In genomic region chr19:11324079-11324661, GRCh38 we compare ENCODE assay signal across 8 cellular contexts. TPM values are rescaled to one million over a fixed set of nuclear protein-coding genes. Genes with fewer than 3 reads are reported as not detected.
A peak's percentile ranks its signal among the peaks of the same experiment; 100 is the strongest.
DNase-seq lines count a peak whose midpoint lies in the region; ATAC-seq and TF ChIP-seq lines count a peak whose summit lies in the region.

No MANE protein-coding gene starts in this region.

- H3K4me2 ChIP-seq in DND-41 (ENCODE audit: insufficient read depth, low read length): peak overlapping the region; percentile 53

- H3K9me3 ChIP-seq in DND-41 (ENCODE audit: insufficient read depth, low read length, severe bottlenecking): no peaks in the 10 kb centered on the region

- no peak for TF ChIP-seq CTCF in DND-41 (IDR thresholded peaks at IDR 0.05; ENCODE audit: borderline replicate concordance, extremely low read depth, low read length, poor library complexity, severe bottlenecking)

- H3K4me3 Mint-ChIP-seq in immature natural killer cell: peak overlapping the region; percentile 68 to 76 (median 74)

- H3K27ac ChIP-seq in DND-41 (ENCODE audit: low read length): peak overlapping the region; percentile 99

- no peaks in the 10 kb centered on the region for H3K79me2 ChIP-seq in DND-41 (ENCODE audit: insufficient read depth, low read length)

- H3K4me3 ChIP-seq in DND-41 (ENCODE audit: low read depth in 1 of 2, low read length in 2 of 2): peak overlapping the region in 1 of 2 experiments; percentile 32; a peak in 2 of 4 replicates

- peak; percentile 85 for ATAC-seq in DND-41 (ENCODE audit: insufficient read depth, low read depth)
- peak; percentile 54 for ATAC-seq in HG03108 (IDR thresholded peaks at IDR 0.05; ENCODE audit: unreplicated experiment)
- ATAC-seq in HG03457 (IDR thresholded peaks at IDR 0.05; ENCODE audit: unreplicated experiment): no peak

- H3K4me1 Mint-ChIP-seq in immature natural killer cell: peaks cover 28 to 35% of the 10 kb centered on the region in 2 donors

- no peaks in the 10 kb centered on the region for H4K20me1 ChIP-seq in DND-41 (ENCODE audit: insufficient read depth, low read length)

- H3K36me3 ChIP-seq in DND-41 (ENCODE audit: insufficient read depth, low read length): peaks cover 22% of the 10 kb centered on the region

- peak overlapping the region; percentile 85 to 94 (median 92) for H3K27ac Mint-ChIP-seq in immature natural killer cell

- H3K27me3 ChIP-seq in DND-41 (ENCODE audit: insufficient read depth, low read length, poor library complexity): no peaks in the 10 kb centered on the region

- peaks cover 4% of the 10 kb centered on the region in 3 donors for H3K27me3 Mint-ChIP-seq in immature natural killer cell (ENCODE audit: low read depth in 3 of 3)

- DNase-seq in DND-41: peak; percentile 91
- DNase-seq in OCI-M1 (lab: John Stamatoyannopoulos, UW): peak; percentile 99
- peak; percentile 95 for DNase-seq in astrocyte of the hippocampus (ENCODE audit: low read depth, low spot score)
- DNase-seq in immature natural killer cell: peak; percentile 57 to 65 (median 61)
- DNase-seq in stimulated activated CD4-positive, alpha-beta T cell treated with anti-CD3 and anti-CD28 coated beads, Interleukin-4, amount 100 ng/mL, for 1 hour: peak; percentile 13
- DNase-seq in iPS-NIHi7 (ENCODE audit: extremely low spot score): no peak

- H3K9me3 Mint-ChIP-seq in immature natural killer cell: no peaks in the 10 kb centered on the region

- H3K9ac ChIP-seq in DND-41 (ENCODE audit: low read depth, low read length): peak overlapping the region; percentile 61

- peaks cover 60% of the 10 kb centered on the region for H3K4me1 ChIP-seq in DND-41 (ENCODE audit: insufficient read depth, low read length)

- peaks cover 0 to 7% (median 4%) of the 10 kb centered on the region in 3 donors for H3K36me3 Mint-ChIP-seq in immature natural killer cell

- H2AFZ ChIP-seq in DND-41 (ENCODE audit: low read depth, low read length): peak overlapping the region; percentile 53; the same call in 1 of the 2 replicates

RNA-seq across cellular contexts. Expression of gene RAB3D, which starts 15.3 kb away (rescaled TPM):
- 1 to 10 TPM; 1.6 to 2.9 (median 2.2) TPM for polyA plus RNA-seq in immature natural killer cell

RNA-seq across cellular contexts. Expression of gene TMEM205, which starts 21.9 kb away (rescaled TPM):
- polyA plus RNA-seq in immature natural killer cell: 10 to 100 TPM; 73.3 to 91.2 (median 81.4) TPM

RNA-seq across cellular contexts. Expression of gene CCDC159, which starts 22.1 kb away (rescaled TPM):
- 10 to 100 TPM; 26.5 to 32.4 (median 28.8) TPM for polyA plus RNA-seq in immature natural killer cell

RNA-seq across cellular contexts. Expression of gene TSPAN16, which starts 28.2 kb away (rescaled TPM):
- not detected for polyA plus RNA-seq in immature natural killer cell

RNA-seq across cellular contexts. Expression of gene PLPPR2, which starts 31.1 kb away (rescaled TPM):
- polyA plus RNA-seq in immature natural killer cell: 1 to 10 TPM; 1.2 to 2.7 (median 1.8) TPM
